Comparison of ENCODE assay signal across 16 cellular contexts in the genomic region with DNA sequence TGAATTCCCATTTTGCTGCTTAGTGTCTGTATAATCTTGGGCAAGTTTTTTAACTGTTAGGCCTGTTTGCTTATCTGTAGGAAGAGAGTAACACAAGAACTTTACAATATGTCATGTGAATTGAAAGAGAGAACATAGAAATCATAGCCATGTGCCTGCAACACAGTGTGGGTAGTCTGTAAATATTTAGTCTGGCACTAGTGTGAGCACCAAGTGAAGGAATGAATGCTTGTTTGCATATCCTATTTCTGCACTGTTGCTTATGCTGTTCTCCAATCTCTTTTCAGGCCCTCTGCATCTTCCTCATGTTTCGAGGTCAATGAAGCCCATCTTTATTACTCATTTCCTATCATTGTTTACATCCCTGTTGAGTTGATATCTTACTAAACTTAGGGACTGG. TPM values are rescaled to one million over a fixed set of nuclear protein-coding genes. Genes with fewer than 3 reads are reported as not detected.
A peak's percentile ranks its signal among the peaks of the same experiment; 100 is the strongest.
DNase-seq lines count a peak whose midpoint lies in the region; ATAC-seq, FAIRE-seq and TF ChIP-seq lines count a peak whose summit lies in the region.
"Had no signal": no experiment of that assay in that cellular context is flagged by ENCODE, and none has a peak within 500 bp of the region (broad histone marks: within the 10 kb centered on the region; RNA-seq: fewer than 3 reads in every experiment).

No MANE protein-coding gene starts in this region.

- no peaks in the 10 kb centered on the region for H4K20me1 ChIP-seq in HepG2 (ENCODE audit: insufficient read depth, low read length)

- TF ChIP-seq POLR2A in HepG2 (IDR thresholded peaks at IDR 0.05; ENCODE audit: insufficient read depth in 1 of 2, low read depth in 2 of 2, low read length in 2 of 2), result no peak
- TF ChIP-seq POLR2A in sigmoid colon (IDR thresholded peaks at IDR 0.05), result no peak

- peak overlapping the region; percentile 19 for H3K27ac ChIP-seq in HepG2 (ENCODE audit: extremely low read length, insufficient read depth, low read length)
- H3K27ac ChIP-seq in RWPE1, result no peak overlapping the region
- peak overlapping the region in 2 of 4 donors; percentile 0 to 78 for H3K27ac ChIP-seq in sigmoid colon

- no peak for TF ChIP-seq RAD21 in HepG2 (CRISPR knock-in tag; IDR thresholded peaks at IDR 0.05)

- no TSS peak for BruUV-seq in HepG2 (replicated peaks; lab: Mats Ljungman, UMichigan)

- H3K4me1 ChIP-seq in HepG2 (ENCODE audit: insufficient read depth, low read length), result peaks cover 55% of the 10 kb centered on the region
- peaks cover 0 to 45% (median 14%) of the 10 kb centered on the region in 4 donors for H3K4me1 ChIP-seq in sigmoid colon

- CTCF ChIA-PET in HepG2 (lab: Yijun Ruan, JAX; ENCODE audit: low intra/inter-chr PET ratio, low total read pairs) (no interaction called here), RWPE1 (lab: Yijun Ruan, JAX) (no interaction called here)

- H3K9ac ChIP-seq in HepG2 (ENCODE audit: insufficient read depth, low read depth, low read length), result no peak overlapping the region

- intact Hi-C loops in HepG2 (cut with micrococcal nuclease; ENCODE audit: unreplicated experiment) (no loop called here), sigmoid colon (cut with DNase I) (no loop called here)

- H3K9me3 ChIP-seq in HepG2 (ENCODE audit: low read length) (no peaks in the 10 kb centered on the region), sigmoid colon (no peaks in the 10 kb centered on the region)
- H3K9me3 ChIP-seq: HAP-1 had no signal

- H3K36me3 ChIP-seq in HepG2 (replicated peaks in 1 of 2; ENCODE audit: control insufficient read depth in 1 of 2, insufficient read depth in 2 of 2, low read length in 2 of 2) (no peaks in the 10 kb centered on the region), sigmoid colon (no peaks in the 10 kb centered on the region)
- H3K36me3 ChIP-seq: HAP-1 had no signal

- peak overlapping the region; percentile 63 for H3K4me2 ChIP-seq in HepG2 (ENCODE audit: low read depth, low read length)

- TF ChIP-seq EP300 in HepG2 (IDR thresholded peaks at IDR 0.05; ENCODE audit: low read depth in 2 of 2, low read length in 2 of 2) (no peak), HepG2 (CRISPR knock-in tag; IDR thresholded peaks at IDR 0.05; ENCODE audit: borderline replicate concordance) (no peak), sigmoid colon (IDR thresholded peaks at IDR 0.05) (no peak)

- DNase-seq in ACHN (peak; percentile 22), HS-5 (ENCODE audit: low read depth) (peak; percentile 33), cardiac fibroblast (ENCODE audit: low read depth in 2 of 2) (peak; percentile 29 to 48), HepG2 (ENCODE audit: low spot score) (peak; percentile 58), NOMO-1 treated with DMSO at 0.1 percent for 48 hours (lab: John Stamatoyannopoulos, UW; ENCODE audit: unreplicated experiment) (no peak), RWPE1 (ENCODE audit: low spot score) (no peak), sigmoid colon (no peak), NOMO-1 treated with dmso at 0.1 percent for 144 hours (lab: John Stamatoyannopoulos, UW; ENCODE audit: unreplicated experiment) (no peak)
- DNase-seq: activated CD8-positive, alpha-beta memory T cell treated with anti-CD3 and anti-CD28 coated beads, Interleukin-2, amount 50 U/mL, for 4 hours; AML-193; glutamatergic neuron; NCI-H1105 treated with DMSO at 0.1 percent for 48 hours; occipital lobe; SIG-M5 had no signal

- no peak for FAIRE-seq in HepG2 (lab: Jason Lieb, UNC)
- FAIRE-seq: urothelium cell line had no signal

- H2AFZ ChIP-seq in HepG2 (ENCODE audit: low read length), result no peak overlapping the region

- POLR2A ChIA-PET in HepG2 (lab: Yijun Ruan, JAX) (no interaction called here), RWPE1 (lab: Yijun Ruan, JAX; ENCODE audit: low non-redundant PET) (no interaction called here)

- H3K79me2 ChIP-seq in HepG2 (ENCODE audit: insufficient read depth, low read length), result peaks cover 37% of the 10 kb centered on the region

- in situ Hi-C loops in ACHN (cut with HindIII; ENCODE audit: low pct_ligation_motif_present, low pct_unique_long_range_greater_than_20kb, low sequenced_read_pairs), result no loop called here
- in situ Hi-C loops in HepG2 (cut with HindIII; ENCODE audit: extremely low pct_ligation_motif_present, low pct_unique_long_range_greater_than_20kb), result no loop called here

- TF ChIP-seq CTCF in cardiac fibroblast (IDR thresholded peaks at IDR 0.05; ENCODE audit: low read depth, low read length), result no peak
- no peak for TF ChIP-seq CTCF in HepG2 (CRISPR knock-in tag; IDR thresholded peaks at IDR 0.05)
- TF ChIP-seq CTCF in RWPE1 (conservative IDR thresholded peaks at IDR 0.05; ENCODE audit: low read depth), result no peak
- no peak for TF ChIP-seq CTCF in sigmoid colon (IDR thresholded peaks at IDR 0.05)

- WGBS in HepG2 (ENCODE audit: low lambda C conversion rate), result 84% methylated on average over 1 of the region's 1 CpG
- WGBS in sigmoid colon, 2 donors, result 17 to 64% methylated on average over 1 of the region's 1 CpG

- H3K4me3 ChIP-seq in cardiac fibroblast (replicated peaks in 1 of 2; ENCODE audit: low read depth in 2 of 2, low read length in 2 of 2) (no peak overlapping the region), HepG2 (replicated peaks in 1 of 3; ENCODE audit: insufficient read depth in 1 of 3, low read depth in 2 of 3, low read length in 3 of 3) (no peak overlapping the region), sigmoid colon (no peak overlapping the region)
- H3K4me3 ChIP-seq: HAP-1 had no signal

- peak; percentile 77 for ATAC-seq in HepG2

- no peaks in the 10 kb centered on the region for H3K27me3 ChIP-seq in HepG2 (ENCODE audit: control insufficient read depth in 1 of 2, insufficient read depth in 2 of 2, low read length in 2 of 2)
- H3K27me3 ChIP-seq in sigmoid colon, result no peaks in the 10 kb centered on the region

TF ChIP-seq in HepG2, 621 proteins besides CTCF, POLR2A, EP300 and RAD21 (continues in another document):
- TF ChIP-seq KDM2A (CRISPR knock-in tag; IDR thresholded peaks at IDR 0.05; ENCODE audit: borderline replicate concordance, low read depth) (no peak), SYNCRIP (IDR thresholded peaks at IDR 0.05; ENCODE audit: insufficient read depth, low read depth, low read length) (no peak), ZNF44 (CRISPR knock-in tag; IDR thresholded peaks at IDR 0.05) (no peak), ZMYM4 (CRISPR knock-in tag; IDR thresholded peaks at IDR 0.05) (peak; percentile 48; the same call in 1 of the 2 replicates), KMT2B (CRISPR knock-in tag; IDR thresholded peaks at IDR 0.05) (no peak; the same call in 1 of the 2 replicates), TBX3 (IDR thresholded peaks at IDR 0.05; ENCODE audit: borderline replicate concordance) (no peak), ZNF496 (CRISPR knock-in tag; IDR thresholded peaks at IDR 0.05; ENCODE audit: insufficient replicate concordance) (no peak), MED1 (CRISPR knock-in tag; IDR thresholded peaks at IDR 0.05) (peak; percentile 41; the same call in 1 of the 2 replicates), ZNF317 (CRISPR knock-in tag; IDR thresholded peaks at IDR 0.05) (no peak), NFKBIZ (CRISPR knock-in tag; IDR thresholded peaks at IDR 0.05) (no peak), PHF5A (CRISPR knock-in tag; IDR thresholded peaks at IDR 0.05; ENCODE audit: low read depth, unreplicated experiment) (peak; percentile 31), SNAI1 (CRISPR knock-in tag; IDR thresholded peaks at IDR 0.05; ENCODE audit: borderline replicate concordance) (no peak), SIX1 (CRISPR knock-in tag; IDR thresholded peaks at IDR 0.05; ENCODE audit: borderline replicate concordance) (peak; percentile 52; the same call in 1 of the 2 replicates), CREM (IDR thresholded peaks at IDR 0.05) (0 out of 2 replicates have a peak, but pooled peaks have one; percentile 36), CREM (CRISPR knock-in tag; IDR thresholded peaks at IDR 0.05) (no peak)
- TF ChIP-seq, protein P1, sequence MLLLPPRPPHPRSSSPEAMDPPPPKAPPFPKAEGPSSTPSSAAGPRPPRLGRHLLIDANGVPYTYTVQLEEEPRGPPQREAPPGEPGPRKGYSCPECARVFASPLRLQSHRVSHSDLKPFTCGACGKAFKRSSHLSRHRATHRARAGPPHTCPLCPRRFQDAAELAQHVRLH (CRISPR knock-in tag; IDR thresholded peaks at IDR 0.05; ENCODE audit: borderline replicate concordance, low read depth), result 0 out of 2 replicates have a peak, but pooled peaks have one; percentile 49

RNA-seq across cellular contexts. Expression of gene CBFA2T2, which starts 49.2 kb away (rescaled TPM):
- total RNA-seq in HepG2 (2016; rRNA removed; fragmentation: Illumina TruSeq; extraction: Trizol) (6.3 and 7.3 TPM in 2 replicates), sigmoid colon (10 to 100 TPM; 17.1 to 26.0 (median 20.9) TPM)
- 25.1 and 25.7 TPM in 2 replicates for total RNA-seq in HepG2 (2016; cell fraction: cytosol; rRNA removed; fragmentation: Illumina TruSeq; extraction: Trizol; ENCODE audit: low read depth)
- 6.0 and 6.8 TPM in 2 replicates for total RNA-seq in HepG2 (2016; cell fraction: insoluble cytoplasmic fraction; rRNA removed; fragmentation: Illumina TruSeq; extraction: Trizol)
- total RNA-seq in HepG2 (2016; cell fraction: membrane; rRNA removed; fragmentation: Illumina TruSeq; extraction: Trizol), result 9.8 and 12.2 TPM in 2 replicates
- 7.8 and 8.4 TPM in 2 replicates for total RNA-seq in HepG2 (2016; cell fraction: nucleus; rRNA removed; fragmentation: Illumina TruSeq; extraction: Trizol)
- polyA plus RNA-seq in HepG2 (2011; rRNA removed) (20.8 and 21.2 TPM in 2 replicates), sigmoid colon (10 to 100 TPM in 1 of 3 donors, 1 to 10 TPM in 2; 5.4 to 12.7 (median 6.5) TPM)
- polyA plus RNA-seq in HepG2 (2011; cell fraction: cytosol; rRNA removed), result 13.2 and 14.1 TPM in 2 replicates
- 31.7 and 33.2 TPM in 2 replicates for polyA plus RNA-seq in HepG2 (2011; cell fraction: nucleus; rRNA removed)
- 10.5 and 11.1 TPM in 2 replicates for polyA plus RNA-seq in HepG2 (2012)
- 1.3 and 2.1 TPM in 2 replicates for polyA plus RNA-seq in HepG2 (2016; cell fraction: cytosol; fragmentation: Illumina TruSeq; extraction: Trizol; ENCODE audit: low read depth)
- polyA plus RNA-seq in HepG2 (2016; cell fraction: insoluble cytoplasmic fraction; fragmentation: Illumina TruSeq; extraction: Trizol; ENCODE audit: low read depth), result 8.7 and 11.6 TPM in 2 replicates
- polyA plus RNA-seq in HepG2 (2016; cell fraction: membrane; fragmentation: Illumina TruSeq; extraction: Trizol; ENCODE audit: low read depth), result 4.1 and 4.7 TPM in 2 replicates
- 20.8 and 24.2 TPM in 2 replicates for polyA plus RNA-seq in HepG2 (2016; cell fraction: nucleus; fragmentation: Illumina TruSeq; extraction: Trizol; ENCODE audit: insufficient read depth, low read depth)
- polyA minus RNA-seq in HepG2 (2011; rRNA and poly(A)+ RNA removed; ENCODE audit: low replicate concordance), result 20.8 and 48.6 TPM in 2 replicates
- 24.4 TPM in 2 replicates for polyA minus RNA-seq in HepG2 (2011; cell fraction: cytosol; rRNA and poly(A)+ RNA removed)
- polyA minus RNA-seq in HepG2 (2011; cell fraction: nucleus; rRNA and poly(A)+ RNA removed), result 17.0 and 21.1 TPM in 2 replicates

Comparison
In these comparisons a context has a peak if more than half of its experiments do, and no peak if none do; other contexts are left out.
1. DNase-seq: peak in ACHN (single experiment), HS-5 (single experiment), cardiac fibroblast (2 of 2) and HepG2 (single experiment); none in NOMO-1 treated with DMSO at 0.1 percent for 48 hours (single experiment), RWPE1 (single experiment), sigmoid colon (single experiment) and NOMO-1 treated with dmso at 0.1 percent for 144 hours (single experiment).